Comparison of ENCODE assay signal across 16 cellular contexts in genomic region chr18:7696846-7697245, GRCh38.
DNase-seq lines count a peak whose midpoint lies in the region; ATAC-seq and TF ChIP-seq lines count a peak whose summit lies in the region.
"Had no signal": no experiment of that assay in that cellular context is flagged by ENCODE, and none has a peak within 500 bp of the region (broad histone marks: within the 10 kb centered on the region; RNA-seq: fewer than 3 reads in every experiment).

No MANE protein-coding gene starts in this region.

- no peak for ATAC-seq in GM18868 (IDR thresholded peaks at IDR 0.05; ENCODE audit: unreplicated experiment)
- no peak for ATAC-seq in GM18907 (IDR thresholded peaks at IDR 0.05; ENCODE audit: unreplicated experiment)

- DNase-seq in AG09319 (ENCODE audit: extremely low read depth, low read depth) (peak; percentile 10), HFF-Myc (ENCODE audit: extremely low read depth, low read depth) (peak; percentile 36), NCI-H69 (lab: John Stamatoyannopoulos, UW) (peak; percentile 65), fibroblast of gingiva (ENCODE audit: low read depth) (peak; percentile 27), NCI-H1092 (lab: John Stamatoyannopoulos, UW) (no peak)
- DNase-seq: C1 segment of cervical spinal cord; CD8-positive, alpha-beta memory T cell; DMS79; MV-4-11; NCI-H1436 treated with DMSO at 0.1 percent for 48 hours; NCI-H2081 treated with DMSO at 0.1 percent for 48 hours; NCI-H510A; PC-9; SJCRH30 had no signal

- TF ChIP-seq CTCF in AG09319 (IDR thresholded peaks at IDR 0.05; ENCODE audit: low read depth, low read length) (no peak), HFF-Myc (IDR thresholded peaks at IDR 0.05; ENCODE audit: low read depth, low read length, missing control alignments) (no peak)

- no peak overlapping the region for H3K4me3 ChIP-seq in HFF-Myc (replicated peaks; ENCODE audit: low read depth, low read length)
- H3K4me3 ChIP-seq: PC-9, SJCRH30 had no signal
